In genomic region chr14:90305176-90305601, GRCh38 we compare ENCODE assay signal across 32 cellular contexts. TPM values are rescaled to one million over a fixed set of nuclear protein-coding genes. Genes with fewer than 3 reads are reported as not detected.
DNase-seq lines count a peak whose midpoint lies in the region; TF ChIP-seq lines count a peak whose summit lies in the region.
"Had no signal": no experiment of that assay in that cellular context is flagged by ENCODE, and none has a peak within 500 bp of the region (broad histone marks: within the 10 kb centered on the region; RNA-seq: fewer than 3 reads in every experiment).

No MANE protein-coding gene starts in this region.

- H3K79me2 ChIP-seq in neural cell (replicated peaks; ENCODE audit: insufficient read depth, low read length) = no peaks in the 10 kb centered on the region

- no peak for TF ChIP-seq RAD21 in neural cell (conservative IDR thresholded peaks at IDR 0.05)

- no peak overlapping the region for H3K4me2 ChIP-seq in neural cell (ENCODE audit: low read length)
- H3K4me2 ChIP-seq: BLaER1 treated with 17β-estradiol and CSF1 and Interleukin-3, amounts not matched to agents 10 nM and 100 nM; PC-9 had no signal

- H3K9me2 ChIP-seq in neural cell (ENCODE audit: insufficient read depth, low read length) = no peaks in the 10 kb centered on the region

- peak; percentile 2 for DNase-seq in NCI-H146 (lab: John Stamatoyannopoulos, UW)
- DNase-seq in NCI-H146 treated with DMSO at 0.1 percent for 48 hours (lab: John Stamatoyannopoulos, UW; ENCODE audit: unreplicated experiment) = no peak
- peak; percentile 22 for DNase-seq in NCI-H526 treated with DMSO at 0.1 percent for 48 hours (lab: John Stamatoyannopoulos, UW)
- no peak for DNase-seq in caudate nucleus (lab: John Stamatoyannopoulos, UW)
- DNase-seq in GF-D8 (lab: John Stamatoyannopoulos, UW) = no peak
- no peak for DNase-seq in RPMI8226
- no peak for DNase-seq in hepatic stellate cell (ENCODE audit: low spot score)
- DNase-seq: activated CD4-positive, alpha-beta memory T cell treated with anti-CD3 and anti-CD28 coated beads, Interleukin-2, amount 10 ng/mL, durations not matched to agents 7 days and 5 days; activated CD4-positive, alpha-beta T cell treated with anti-CD3 and anti-CD28 coated beads for 1 hour; activated effector memory CD4-positive, alpha-beta T cell treated with anti-CD3 and anti-CD28 coated beads, Interleukin-2, amount 50 U/mL, for 16 hours; activated naive CD8-positive, alpha-beta T cell treated with anti-CD3 and anti-CD28 coated beads, Interleukin-2, amount 10 ng/mL, durations not matched to agents 7 days and 5 days; DMS79 treated with DMSO at 0.1 percent for 48 hours; GDM1; hippocampal formation; IMR-90; left cardiac atrium; mammary epithelial cell; mucosa of descending colon; natural killer cell; NCI-H1436 treated with DMSO at 0.1 percent for 48 hours; NCI-H2171; NCI-H510A treated with DMSO at 0.1 percent for 48 hours; occipital lobe; PC-9; psoas muscle; Right ventricle myocardium superior; stimulated activated CD4-positive, alpha-beta T cell treated with anti-CD3 and anti-CD28 coated beads, Interleukin-15, amount 100 ng/mL, for 24 hours; stimulated activated CD4-positive, alpha-beta T cell treated with anti-CD3 and anti-CD28 coated beads, Interleukin-4, amount 100 ng/mL, for 4 hours; transverse colon had no signal

- no peak overlapping the region for H2AFZ ChIP-seq in neural cell (ENCODE audit: low read depth, low read length)
- H2AFZ ChIP-seq: PC-9 had no signal

- no peak overlapping the region for H3K4me3 ChIP-seq in neural cell (ENCODE audit: low read length)
- H3K4me3 ChIP-seq: BLaER1 treated with 17β-estradiol and CSF1 and Interleukin-3, amounts not matched to agents 10 nM and 100 nM; mucosa of descending colon; PC-9; psoas muscle; transverse colon had no signal

- H3K27ac ChIP-seq in caudate nucleus (ENCODE audit: low read depth, low read length) = peak overlapping the region; percentile 2
- H3K27ac ChIP-seq in neural cell (ENCODE audit: low read length) = peak overlapping the region; percentile 54
- H3K27ac ChIP-seq: 22Rv1; BLaER1 treated with 17β-estradiol and CSF1 and Interleukin-3, amounts not matched to agents 10 nM and 100 nM; PC-9; psoas muscle; transverse colon had no signal

- H3K36me3 ChIP-seq in neural cell (ENCODE audit: insufficient read depth, low read length) = no peaks in the 10 kb centered on the region

- H4K20me1 ChIP-seq in neural cell (ENCODE audit: insufficient read depth) = no peaks in the 10 kb centered on the region

- H3K9ac ChIP-seq in neural cell (ENCODE audit: low read length) = peak overlapping the region; percentile 7

- H3K9me3 ChIP-seq in neural cell (ENCODE audit: low read length) = no peaks in the 10 kb centered on the region
- H3K9me3 ChIP-seq: BLaER1 treated with 17β-estradiol and CSF1 and Interleukin-3, amounts not matched to agents 10 nM and 100 nM; mucosa of descending colon; psoas muscle; transverse colon had no signal

- no peaks in the 10 kb centered on the region for H3F3A ChIP-seq in neural cell (ENCODE audit: insufficient read depth, low read length, poor library complexity, severe bottlenecking)

- no peaks in the 10 kb centered on the region for H3K27me3 ChIP-seq in neural cell (ENCODE audit: insufficient read depth, low read depth, low read length)
- H3K27me3 ChIP-seq: BLaER1 treated with 17β-estradiol and CSF1 and Interleukin-3, amounts not matched to agents 10 nM and 100 nM; transverse colon had no signal

- no peak for TF ChIP-seq EP300 in neural cell (conservative IDR thresholded peaks at IDR 0.05; ENCODE audit: poor library complexity, severe bottlenecking)

- TF ChIP-seq CTCF in neural cell (IDR thresholded peaks at IDR 0.05; ENCODE audit: poor library complexity, severe bottlenecking) = no peak

TF ChIP-seq in neural cell, 6 proteins besides CTCF, POLR2A, EP300 and RAD21:
- TF ChIP-seq, protein P1, sequence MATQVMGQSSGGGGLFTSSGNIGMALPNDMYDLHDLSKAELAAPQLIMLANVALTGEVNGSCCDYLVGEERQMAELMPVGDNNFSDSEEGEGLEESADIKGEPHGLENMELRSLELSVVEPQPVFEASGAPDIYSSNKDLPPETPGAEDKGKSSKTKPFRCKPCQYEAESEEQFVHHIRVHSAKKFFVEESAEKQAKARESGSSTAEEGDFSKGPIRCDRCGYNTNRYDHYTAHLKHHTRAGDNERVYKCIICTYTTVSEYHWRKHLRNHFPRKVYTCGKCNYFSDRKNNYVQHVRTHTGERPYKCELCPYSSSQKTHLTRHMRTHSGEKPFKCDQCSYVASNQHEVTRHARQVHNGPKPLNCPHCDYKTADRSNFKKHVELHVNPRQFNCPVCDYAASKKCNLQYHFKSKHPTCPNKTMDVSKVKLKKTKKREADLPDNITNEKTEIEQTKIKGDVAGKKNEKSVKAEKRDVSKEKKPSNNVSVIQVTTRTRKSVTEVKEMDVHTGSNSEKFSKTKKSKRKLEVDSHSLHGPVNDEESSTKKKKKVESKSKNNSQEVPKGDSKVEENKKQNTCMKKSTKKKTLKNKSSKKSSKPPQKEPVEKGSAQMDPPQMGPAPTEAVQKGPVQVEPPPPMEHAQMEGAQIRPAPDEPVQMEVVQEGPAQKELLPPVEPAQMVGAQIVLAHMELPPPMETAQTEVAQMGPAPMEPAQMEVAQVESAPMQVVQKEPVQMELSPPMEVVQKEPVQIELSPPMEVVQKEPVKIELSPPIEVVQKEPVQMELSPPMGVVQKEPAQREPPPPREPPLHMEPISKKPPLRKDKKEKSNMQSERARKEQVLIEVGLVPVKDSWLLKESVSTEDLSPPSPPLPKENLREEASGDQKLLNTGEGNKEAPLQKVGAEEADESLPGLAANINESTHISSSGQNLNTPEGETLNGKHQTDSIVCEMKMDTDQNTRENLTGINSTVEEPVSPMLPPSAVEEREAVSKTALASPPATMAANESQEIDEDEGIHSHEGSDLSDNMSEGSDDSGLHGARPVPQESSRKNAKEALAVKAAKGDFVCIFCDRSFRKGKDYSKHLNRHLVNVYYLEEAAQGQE (IDR thresholded peaks at IDR 0.05; ENCODE audit: borderline replicate concordance) = no peak
- no peak for TF ChIP-seq EZH2 (IDR thresholded peaks at IDR 0.05; ENCODE audit: borderline replicate concordance, insufficient read depth, low read length, poor library complexity, severe bottlenecking)
- TF ChIP-seq TAF1 (IDR thresholded peaks at IDR 0.05; ENCODE audit: low read depth) = no peak
- no peak for TF ChIP-seq SMC3 (conservative IDR thresholded peaks at IDR 0.05; ENCODE audit: poor library complexity)
- no peak for TF ChIP-seq POLR2AphosphoS5 (IDR thresholded peaks at IDR 0.05)
- TF ChIP-seq MXI1 (conservative IDR thresholded peaks at IDR 0.05; ENCODE audit: poor library complexity, severe bottlenecking) = no peak

RNA-seq across cellular contexts. Expression of gene NRDE2, which starts 26.6 kb away (rescaled TPM):
- polyA plus RNA-seq in neural cell = 9.5 and 9.7 TPM in 2 replicates
- 25.1 and 29.4 TPM in 2 replicates for polyA minus RNA-seq in neural cell

RNA-seq across cellular contexts. Expression of gene PSMC1, which starts 48.8 kb away (rescaled TPM):
- 255 and 287 TPM in 2 replicates for polyA plus RNA-seq in neural cell
- polyA minus RNA-seq in neural cell = 156 and 201 TPM in 2 replicates

Comparison
In these comparisons a context has a peak if more than half of its experiments do, and no peak if none do; other contexts are left out.
1. DNase-seq: peak in NCI-H146 (single experiment) and NCI-H526 treated with DMSO at 0.1 percent for 48 hours (single experiment); none in NCI-H146 treated with DMSO at 0.1 percent for 48 hours (single experiment), caudate nucleus (0 of 61), GF-D8 (single experiment), RPMI8226 (single experiment) and hepatic stellate cell (single experiment).